ENCODE assay signal across 8 cellular contexts in genomic region chr15:79028411-79028964, GRCh38.
DNase-seq lines count a peak whose midpoint lies in the region; ATAC-seq and TF ChIP-seq lines count a peak whose summit lies in the region.

No MANE protein-coding gene starts in this region.

- no peak overlapping the region for H3K4me3 ChIP-seq in retinal pigment epithelial cell (ENCODE audit: low read length)

- peaks cover 2% of the 10 kb centered on the region for H3K9me3 Mint-ChIP-seq in activated B cell treated with CpG ODN at 0.5 μM for 24 hours

- peak; percentile 52 for ATAC-seq in activated B cell treated with CpG ODN at 0.5 μM for 24 hours (ENCODE audit: low read depth)
- ATAC-seq in HG03432 (IDR thresholded peaks at IDR 0.05; ENCODE audit: unreplicated experiment), result no peak

- H3K27ac Mint-ChIP-seq in activated B cell treated with CpG ODN at 0.5 μM for 24 hours, result no peak overlapping the region

- no peaks in the 10 kb centered on the region for H3K27me3 Mint-ChIP-seq in activated B cell treated with CpG ODN at 0.5 μM for 24 hours

- peak; percentile 61 for DNase-seq in activated CD4-positive, alpha-beta T cell treated with anti-CD3 and anti-CD28 coated beads for 48 hours
- DNase-seq in activated CD4-positive, alpha-beta T cell treated with anti-CD3 and anti-CD28 coated beads for 1 hour, result no peak
- DNase-seq in activated B cell treated with CpG ODN at 0.5 μM for 24 hours, result no peak
- DNase-seq in globus pallidus (ENCODE audit: low spot score), result peak; percentile 29
- no peak for DNase-seq in retinal pigment epithelial cell (ENCODE audit: low read depth)
- no peak for DNase-seq in OCI-M2 (lab: John Stamatoyannopoulos, UW; ENCODE audit: unreplicated experiment)

- CTCF ChIA-PET in activated B cell treated with CpG ODN at 0.5 μM for 24 hours (lab: Charles Lee), result interaction anchor here (0.9 to 8.0 kb wide), 11 partner anchors 9 to 180 kb away, joined by 3 to 209 read pairs (median 5); no protein-coding TSS in a partner anchor

- TF ChIP-seq CTCF in LNCAP (IDR thresholded peaks at IDR 0.05), result peak; percentile 97
- TF ChIP-seq CTCF in activated B cell treated with CpG ODN at 0.5 μM for 24 hours (IDR thresholded peaks at IDR 0.05), result no peak
- peak; percentile 93 for TF ChIP-seq CTCF in retinal pigment epithelial cell (conservative IDR thresholded peaks at IDR 0.05; ENCODE audit: low read depth, low read length)

- intact Hi-C loops in activated B cell treated with CpG ODN at 0.5 μM for 24 hours (cut with micrococcal nuclease), result loop anchor here (1.0 to 5.0 kb wide), 2 partner anchors 156 to 824 kb away; no protein-coding TSS in a partner anchor

- H3K4me3 Mint-ChIP-seq in activated B cell treated with CpG ODN at 0.5 μM for 24 hours, result no peak overlapping the region

- POLR2A ChIA-PET in activated B cell treated with CpG ODN at 0.5 μM for 24 hours (lab: Charles Lee), result interaction anchor here (0.5 to 2.0 kb wide), 3 partner anchors 100 to 156 kb away, joined by 3 to 11 read pairs (median 6); no protein-coding TSS in a partner anchor

- no peaks in the 10 kb centered on the region for H3K36me3 Mint-ChIP-seq in activated B cell treated with CpG ODN at 0.5 μM for 24 hours (ENCODE audit: low read depth)

- H3K4me1 Mint-ChIP-seq in activated B cell treated with CpG ODN at 0.5 μM for 24 hours, result peaks cover 11% of the 10 kb centered on the region

Comparison
In these comparisons a context has a peak if more than half of its experiments do, and no peak if none do; other contexts are left out.
1. DNase-seq: peak in activated CD4-positive, alpha-beta T cell treated with anti-CD3 and anti-CD28 coated beads for 48 hours (single experiment) and globus pallidus (single experiment); none in activated CD4-positive, alpha-beta T cell treated with anti-CD3 and anti-CD28 coated beads for 1 hour (single experiment), activated B cell treated with CpG ODN at 0.5 μM for 24 hours (single experiment), retinal pigment epithelial cell (single experiment) and OCI-M2 (single experiment).